ENCODE assay signal across 10 cellular contexts in the genomic region with DNA sequence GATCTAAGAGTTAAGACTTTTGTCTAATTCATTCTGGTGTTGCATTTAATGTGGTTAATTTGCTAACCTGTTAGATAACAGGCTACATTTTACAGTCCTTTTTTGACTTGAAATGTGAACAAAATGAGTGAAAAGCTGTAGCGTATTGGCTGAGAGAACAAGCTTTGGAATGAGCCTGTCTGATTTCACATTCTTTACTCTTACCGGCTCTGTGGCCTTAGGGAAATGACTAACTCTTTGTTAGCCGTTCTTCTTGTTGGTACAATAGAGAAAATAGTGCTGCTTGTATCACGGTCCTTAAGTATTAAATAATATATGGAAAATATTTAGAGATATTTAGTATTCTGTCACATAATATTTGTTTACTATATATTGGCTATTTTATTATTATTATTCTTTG. TPM values are rescaled to one million over a fixed set of nuclear protein-coding genes. Genes with fewer than 3 reads are reported as not detected.
A peak's percentile ranks its signal among the peaks of the same experiment; 100 is the strongest.
DNase-seq lines count a peak whose midpoint lies in the region; ATAC-seq and TF ChIP-seq lines count a peak whose summit lies in the region.
"Had no signal": no experiment of that assay in that cellular context is flagged by ENCODE, and none has a peak within 500 bp of the region (broad histone marks: within the 10 kb centered on the region; RNA-seq: fewer than 3 reads in every experiment).

No MANE protein-coding gene starts in this region.

- POLR2A ChIA-PET in AG04450 (lab: Yijun Ruan, JAX) = no interaction called here

- CTCF ChIA-PET in AG04450 (lab: Charles Lee) = no interaction called here

- no peaks in the 10 kb centered on the region for H3K27me3 ChIP-seq in AG04450 (ENCODE audit: control insufficient read depth, insufficient read depth, low read length)
- no peaks in the 10 kb centered on the region for H3K27me3 ChIP-seq in HAP-1 (ENCODE audit: low read depth)
- H3K27me3 ChIP-seq in left lung = peaks cover 0 to 16% of the 10 kb centered on the region in 2 donors

- in situ Hi-C loops in HAP-1 (cut with MboI; ENCODE audit: low sequenced_read_pairs) = no loop called here

- H3K4me3 ChIP-seq in AG04450 (ENCODE audit: low read depth, low read length) (peak overlapping the region; percentile 91), HAP-1 (peak overlapping the region; percentile 73), left lung (no peak overlapping the region)
- H3K4me3 ChIP-seq: GM12878 had no signal

- intact Hi-C loops in left lung (cut with DNase I) = no loop called here

- peak; percentile 28 for ATAC-seq in left lung
- no peak for ATAC-seq in HG02973 (IDR thresholded peaks at IDR 0.05; ENCODE audit: unreplicated experiment)

- peaks cover 8% of the 10 kb centered on the region; the same call in 1 of the 2 replicates for H3K4me1 ChIP-seq in HAP-1
- peaks cover 0 to 19% of the 10 kb centered on the region in 2 donors for H3K4me1 ChIP-seq in left lung

- H3K36me3 ChIP-seq in HAP-1 (replicated peaks) (no peaks in the 10 kb centered on the region), left lung (no peaks in the 10 kb centered on the region)

- H3K9me3 ChIP-seq in AG04450 (ENCODE audit: control insufficient read depth, insufficient read depth, low read length) (no peaks in the 10 kb centered on the region), HAP-1 (no peaks in the 10 kb centered on the region), left lung (no peaks in the 10 kb centered on the region)

- no peak for DNase-seq in AG04450 (ENCODE audit: low read depth, low spot score)
- peak in 1 of 2 experiments; percentile 54 for DNase-seq in HAP-1 (ENCODE audit: low spot score in 2 of 2)
- DNase-seq in amniotic epithelial cell (ENCODE audit: low read depth) = peak; percentile 58
- no peak for DNase-seq in left lung
- DNase-seq in NK-92 (lab: John Stamatoyannopoulos, UW; ENCODE audit: unreplicated experiment) = no peak
- DNase-seq in T-helper 2 cell = no peak
- DNase-seq in NCI-H524 treated with DMSO at 0.1 percent for 48 hours (lab: John Stamatoyannopoulos, UW) = no peak
- DNase-seq: immature natural killer cell had no signal

- TF ChIP-seq CTCF in AG04450 (IDR thresholded peaks at IDR 0.05; ENCODE audit: low read depth, low read length) (no peak), left lung (IDR thresholded peaks at IDR 0.05) (no peak)

- H3K27ac ChIP-seq in AG04450 (ENCODE audit: low read depth, low read length) (no peak overlapping the region), left lung (no peak overlapping the region)

RNA-seq across cellular contexts. Expression of gene MNAT1, which starts 1.9 kb away (rescaled TPM):
- 58.8 and 69.3 TPM in 2 replicates for polyA plus RNA-seq in AG04450 (2011; rRNA removed)
- polyA minus RNA-seq in AG04450 (2011; rRNA and poly(A)+ RNA removed) = 30.8 and 45.5 TPM in 2 replicates
- total RNA-seq in left lung = 10 to 100 TPM; 21.6 to 22.7 TPM

RNA-seq across cellular contexts. Expression of gene SIX4, which starts 12.3 kb away (rescaled TPM):
- 17.7 and 21.8 TPM in 2 replicates for polyA plus RNA-seq in AG04450 (2011; rRNA removed)
- 40.3 and 48.3 TPM in 2 replicates for polyA minus RNA-seq in AG04450 (2011; rRNA and poly(A)+ RNA removed)
- total RNA-seq in left lung = 1 to 10 TPM; 1.9 to 3.6 TPM
- polyA plus RNA-seq: immature natural killer cell had no signal

Comparison
In these comparisons a context has a peak if more than half of its experiments do, and no peak if none do; other contexts are left out.
1. H3K4me3 ChIP-seq: peak in AG04450 (single experiment) and HAP-1 (single experiment); none in left lung (0 of 2).